ENCODE assay signal across 24 cellular contexts in genomic region chr20:62549029-62549428, GRCh38.
A peak's percentile ranks its signal among the peaks of the same experiment; 100 is the strongest.
DNase-seq lines count a peak whose midpoint lies in the region; ATAC-seq, FAIRE-seq and TF ChIP-seq lines count a peak whose summit lies in the region.
"Had no signal": no experiment of that assay in that cellular context is flagged by ENCODE, and none has a peak within 500 bp of the region (broad histone marks: within the 10 kb centered on the region; RNA-seq: fewer than 3 reads in every experiment).

No MANE protein-coding gene starts in this region.

- no peaks in the 10 kb centered on the region for H3K9me3 ChIP-seq in cardiac muscle cell (ENCODE audit: low read depth)
- peaks cover 5% of the 10 kb centered on the region; the same call in 1 of the 2 replicates for H3K9me3 ChIP-seq in K562 (replicated peaks; ENCODE audit: control insufficient read depth, insufficient read depth, low read depth, low read length)
- peaks cover 0 to 4% (median 0%) of the 10 kb centered on the region in 4 donors for H3K9me3 ChIP-seq in stomach
- H3K9me3 ChIP-seq in spleen, result peaks cover 0 to 7% (median 0%) of the 10 kb centered on the region in 8 donors
- H3K9me3 ChIP-seq: tibial nerve had no signal

- in situ Hi-C loops in K562 (cut with MboI), result no loop called here

- H3K36me3 ChIP-seq in cardiac muscle cell (peaks cover 3% of the 10 kb centered on the region), K562 (ENCODE audit: control insufficient read depth, insufficient read depth, low read length) (no peaks in the 10 kb centered on the region), stomach (no peaks in the 10 kb centered on the region), spleen (no peaks in the 10 kb centered on the region)
- H3K36me3 ChIP-seq: tibial nerve had no signal

- no peak for FAIRE-seq in K562 (lab: Jason Lieb, UNC)
- FAIRE-seq: islet of Langerhans, RCC 7860 had no signal

- H4K20me1 ChIP-seq in K562 (replicated peaks; ENCODE audit: control insufficient read depth, insufficient read depth, low read length), result 0 out of 2 replicates have a peak, but pooled peaks cover 14% of the 10 kb centered on the region

- no peaks in the 10 kb centered on the region for H3K79me2 ChIP-seq in K562 (ENCODE audit: control insufficient read depth, insufficient read depth, low read length)

- DNase-seq in cardiac muscle cell (ENCODE audit: low read depth in 1 of 2, low spot score in 1 of 2) (no peak), Right ventricle myocardium superior (no peak), K562 (ENCODE audit: extremely low read depth in 1 of 4, low spot score in 3 of 4) (no peak), myocyte (ENCODE audit: low read depth) (peak; percentile 45), stomach (no peak), kidney glomerular epithelial cell (lab: John Stamatoyannopoulos, UW) (no peak), spleen (no peak)
- DNase-seq in stimulated activated naive CD8-positive, alpha-beta T cell treated with anti-CD3 and anti-CD28 coated beads, Interleukin-15, Interleukin-2, amounts not matched to agents 100 U/mL and 50 U/mL, for 24 hours, result no peak
- DNase-seq: activated CD4-positive, alpha-beta T cell treated with anti-CD3 and anti-CD28 coated beads for 36 hours; activated CD8-positive, alpha-beta T cell treated with anti-CD3 and anti-CD28 coated beads, Interleukin-2, amount 10 ng/mL, durations not matched to agents 7 days and 5 days; activated naive CD4-positive, alpha-beta T cell treated with anti-CD3 and anti-CD28 coated beads, Interleukin-2, amount 50 U/mL, for 16 hours; amniotic stem cell; DMS79 treated with DMSO at 0.1 percent for 48 hours; GM23248; HFFc6; naive thymus-derived CD8-positive, alpha-beta T cell; NCI-H1048; NCI-H446; NCI-H774; stimulated activated CD4-positive, alpha-beta T cell treated with anti-CD3 and anti-CD28 coated beads, Interleukin-2, amount 100 ng/mL, for 48 hours had no signal

- TF ChIP-seq POLR2A in K562 (conservative IDR thresholded peaks at IDR 0.05) (no peak), stomach (IDR thresholded peaks at IDR 0.05) (no peak), spleen (IDR thresholded peaks at IDR 0.05) (no peak)

- H3K4me2 ChIP-seq in K562 (ENCODE audit: insufficient read depth, low read length), result no peak overlapping the region

- 34% methylated on average over 3 of the region's 13 CpGs for WGBS in K562 (ENCODE audit: insufficient coverage, low coverage, missing lambda C conversion rate)
- WGBS in stomach, 5 donors, result 72 to 90% (median 80%) methylated on average over 10 to 13 of the region's 13 CpGs
- WGBS in spleen, 5 donors, result 71 to 87% (median 77%) methylated on average over 11 to 13 of the region's 13 CpGs

- H2AFZ ChIP-seq in K562 (ENCODE audit: low read depth, low read length), result no peak overlapping the region
- H2AFZ ChIP-seq: GM23248 had no signal

- peak overlapping the region; percentile 96 for H3K4me3 ChIP-seq in cardiac muscle cell
- no peak overlapping the region for H3K4me3 ChIP-seq in K562
- no peak overlapping the region for H3K4me3 ChIP-seq in stomach
- no peak overlapping the region for H3K4me3 ChIP-seq in spleen
- H3K4me3 ChIP-seq: GM23248, tibial nerve had no signal

- H3K4me1 ChIP-seq in cardiac muscle cell (ENCODE audit: low read depth), result peaks cover 41% of the 10 kb centered on the region
- H3K4me1 ChIP-seq in K562 (replicated peaks in 1 of 2; ENCODE audit: control insufficient read depth in 2 of 2, insufficient read depth in 2 of 2, low read length in 2 of 2), result peaks cover 0 to 61% of the 10 kb centered on the region in 2 experiments; a peak in 2 of 5 replicates
- peaks cover 14 to 56% (median 36%) of the 10 kb centered on the region in 4 donors for H3K4me1 ChIP-seq in stomach
- H3K4me1 ChIP-seq in spleen, result peaks cover 7 to 28% (median 21%) of the 10 kb centered on the region in 6 donors

- H3K27ac ChIP-seq in cardiac muscle cell (peak overlapping the region; percentile 99), K562 (ENCODE audit: extremely low read depth, low read depth, low read length) (no peak overlapping the region), stomach (peak overlapping the region in 4 of 5 donors; percentile 52 to 87 (median 76)), spleen (no peak overlapping the region)
- H3K27ac ChIP-seq: 22Rv1, GM23248 had no signal

- BruUV-seq in K562 (replicated peaks; lab: Mats Ljungman, UMichigan), result no TSS peak

- intact Hi-C loops in Right ventricle myocardium superior (cut with DNase I), result no loop called here
- intact Hi-C loops in K562 (cut with micrococcal nuclease), result no loop called here
- intact Hi-C loops in stomach (cut with DNase I; ENCODE audit: low total_unique reads), result no loop called here
- intact Hi-C loops in spleen (cut with DNase I; ENCODE audit: low total_unique reads), result no loop called here

- no peaks in the 10 kb centered on the region for H3K27me3 ChIP-seq in cardiac muscle cell
- peaks cover 30 to 32% of the 10 kb centered on the region in 2 experiments for H3K27me3 ChIP-seq in K562 (ENCODE audit: control insufficient read depth in 2 of 2, insufficient read depth in 2 of 2, low read length in 2 of 2)
- peaks cover 0 to 70% (median 52%) of the 10 kb centered on the region in 3 donors for H3K27me3 ChIP-seq in stomach
- peaks cover 4 to 88% (median 50%) of the 10 kb centered on the region in 7 donors for H3K27me3 ChIP-seq in spleen (replicated peaks in 1 of 7)

- POLR2A ChIA-PET in K562 (lab: Yijun Ruan, JAX), result no interaction called here

- ATAC-seq in Right ventricle myocardium superior (ENCODE audit: poor library complexity), result no peak
- no peak; the same call in 1 of the 3 replicates for ATAC-seq in K562
- no peak for ATAC-seq in stimulated activated naive CD8-positive, alpha-beta T cell treated with anti-CD3 and anti-CD28 coated beads, Interleukin-15, Interleukin-2, amounts not matched to agents 100 U/mL and 50 U/mL, for 24 hours
- ATAC-seq: activated CD4-positive, alpha-beta T cell treated with anti-CD3 and anti-CD28 coated beads for 36 hours; activated CD8-positive, alpha-beta T cell treated with anti-CD3 and anti-CD28 coated beads, Interleukin-2, amount 10 ng/mL, durations not matched to agents 7 days and 5 days; naive thymus-derived CD8-positive, alpha-beta T cell had no signal

- TF ChIP-seq CTCF in cardiac muscle cell (IDR thresholded peaks at IDR 0.05; ENCODE audit: low read depth, low read length) (no peak), K562 (IDR thresholded peaks at IDR 0.05 in 2 of 3, conservative IDR thresholded peaks at IDR 0.05 in 1 of 3; ENCODE audit: insufficient read depth in 2 of 3, low read depth in 1 of 3, low read length in 3 of 3) (no peak), stomach (IDR thresholded peaks at IDR 0.05) (no peak), spleen (IDR thresholded peaks at IDR 0.05 in 8 of 11, conservative IDR thresholded peaks at IDR 0.05 in 3 of 11) (no peak)

- no peak overlapping the region for H3K9ac ChIP-seq in K562 (ENCODE audit: insufficient read depth in 1 of 2, low read depth in 2 of 2, low read length in 2 of 2)
- H3K9ac ChIP-seq: GM23248 had no signal

- CTCF ChIA-PET in K562 (lab: Yijun Ruan, JAX; ENCODE audit: low intra/inter-chr PET ratio), result no interaction called here

- peaks cover 3% of the 10 kb centered on the region for H3K9me1 ChIP-seq in K562 (ENCODE audit: control insufficient read depth, insufficient read depth, low read length)

- TF ChIP-seq EP300 in K562 (IDR thresholded peaks at IDR 0.05; ENCODE audit: low read length), result no peak
- no peak for TF ChIP-seq EP300 in stomach (IDR thresholded peaks at IDR 0.05)

- TF ChIP-seq RAD21 in K562 (CRISPR knock-in tag; conservative IDR thresholded peaks at IDR 0.05 in 1 of 2, IDR thresholded peaks at IDR 0.05 in 1 of 2), result no peak

TF ChIP-seq in K562, 482 proteins besides CTCF, POLR2A, EP300 and RAD21:
- peak; percentile 11; the same call in 1 of the 2 replicates for TF ChIP-seq THAP12 (CRISPR knock-in tag; IDR thresholded peaks at IDR 0.05)
- TF ChIP-seq MLX (CRISPR knock-in tag; conservative IDR thresholded peaks at IDR 0.05), result no peak
- 0 out of 2 replicates have a peak, but pooled peaks have one; percentile 12 for TF ChIP-seq EZH2 (IDR thresholded peaks at IDR 0.05; ENCODE audit: borderline replicate concordance, low read depth, low read length)

Comparison
In these comparisons a context has a peak if more than half of its experiments do, and no peak if none do; other contexts are left out.
1. H3K27ac ChIP-seq: peak in cardiac muscle cell (single experiment) and stomach (4 of 5); none in K562 (single experiment) and spleen (0 of 8).